Comparison of ENCODE assay signal across 1 cellular context in the genomic region with DNA sequence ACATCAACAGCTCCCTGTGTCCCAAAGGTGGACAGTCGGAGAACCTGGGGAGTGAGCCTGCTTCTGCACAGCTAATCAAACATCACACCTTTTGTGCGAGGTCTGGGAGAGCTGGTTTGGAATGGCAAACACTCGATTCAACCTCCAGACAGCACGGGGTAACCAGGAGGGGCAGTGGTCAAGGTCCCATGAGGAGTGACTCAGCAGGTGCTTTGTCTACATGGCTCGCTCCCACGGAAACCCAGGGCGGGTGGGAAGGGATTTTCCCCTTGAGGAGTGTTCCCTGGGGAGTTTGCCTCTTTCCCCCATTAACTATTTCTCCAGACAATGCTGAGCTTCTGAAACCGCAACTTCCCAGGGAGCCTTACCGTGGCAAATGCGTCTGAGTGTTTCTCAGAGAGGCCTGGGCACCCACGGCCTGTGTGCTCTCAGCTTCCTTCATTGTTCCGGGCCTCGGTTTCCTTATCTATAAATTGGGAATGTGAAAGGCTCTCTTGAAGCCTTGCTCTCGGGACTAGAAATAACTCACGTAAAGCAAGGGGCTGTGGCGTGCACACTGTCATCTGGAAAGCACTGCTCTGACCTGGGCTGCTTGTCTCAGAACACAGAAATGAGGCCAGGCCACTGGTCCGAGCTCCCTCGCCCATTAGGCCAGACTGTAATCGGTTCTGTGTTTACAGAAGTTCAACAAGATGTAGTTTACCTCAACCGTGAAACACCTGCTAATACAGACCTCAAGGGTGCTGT.
TF ChIP-seq lines count a peak whose summit lies in the region.

No MANE protein-coding gene starts in this region.

TF ChIP-seq in HepG2, 621 proteins besides CTCF, POLR2A, EP300 and RAD21 (continued from another document and continues in another):
- TF ChIP-seq, protein P1, sequence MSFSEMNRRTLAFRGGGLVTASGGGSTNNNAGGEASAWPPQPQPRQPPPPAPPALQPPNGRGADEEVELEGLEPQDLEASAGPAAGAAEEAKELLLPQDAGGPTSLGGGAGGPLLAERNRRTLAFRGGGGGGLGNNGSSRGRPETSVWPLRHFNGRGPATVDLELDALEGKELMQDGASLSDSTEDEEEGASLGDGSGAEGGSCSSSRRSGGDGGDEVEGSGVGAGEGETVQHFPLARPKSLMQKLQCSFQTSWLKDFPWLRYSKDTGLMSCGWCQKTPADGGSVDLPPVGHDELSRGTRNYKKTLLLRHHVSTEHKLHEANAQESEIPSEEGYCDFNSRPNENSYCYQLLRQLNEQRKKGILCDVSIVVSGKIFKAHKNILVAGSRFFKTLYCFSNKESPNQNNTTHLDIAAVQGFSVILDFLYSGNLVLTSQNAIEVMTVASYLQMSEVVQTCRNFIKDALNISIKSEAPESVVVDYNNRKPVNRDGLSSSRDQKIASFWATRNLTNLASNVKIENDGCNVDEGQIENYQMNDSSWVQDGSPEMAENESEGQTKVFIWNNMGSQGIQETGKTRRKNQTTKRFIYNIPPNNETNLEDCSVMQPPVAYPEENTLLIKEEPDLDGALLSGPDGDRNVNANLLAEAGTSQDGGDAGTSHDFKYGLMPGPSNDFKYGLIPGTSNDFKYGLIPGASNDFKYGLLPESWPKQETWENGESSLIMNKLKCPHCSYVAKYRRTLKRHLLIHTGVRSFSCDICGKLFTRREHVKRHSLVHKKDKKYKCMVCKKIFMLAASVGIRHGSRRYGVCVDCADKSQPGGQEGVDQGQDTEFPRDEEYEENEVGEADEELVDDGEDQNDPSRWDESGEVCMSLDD (CRISPR knock-in tag; IDR thresholded peaks at IDR 0.05; ENCODE audit: borderline replicate concordance): no peak
- TF ChIP-seq ZNF883 (CRISPR knock-in tag; IDR thresholded peaks at IDR 0.05; ENCODE audit: not compliant biosample characterization) (no peak), ZNF350 (CRISPR knock-in tag; IDR thresholded peaks at IDR 0.05; ENCODE audit: borderline replicate concordance, low read depth) (peak; percentile 66), ZSCAN22 (CRISPR knock-in tag; IDR thresholded peaks at IDR 0.05) (no peak), ZNF564 (CRISPR knock-in tag; IDR thresholded peaks at IDR 0.05) (no peak), AHR (CRISPR knock-in tag; IDR thresholded peaks at IDR 0.05) (no peak), ZNF556 (CRISPR knock-in tag; IDR thresholded peaks at IDR 0.05; ENCODE audit: borderline replicate concordance) (no peak; the same call in 1 of the 2 replicates), DBP (CRISPR knock-in tag; IDR thresholded peaks at IDR 0.05; ENCODE audit: not compliant biosample characterization) (no peak), ZNF580 (CRISPR knock-in tag; IDR thresholded peaks at IDR 0.05; ENCODE audit: borderline replicate concordance, low read depth) (peak; percentile 65; the same call in 1 of the 2 replicates), HCFC1 (IDR thresholded peaks at IDR 0.05; ENCODE audit: low read depth, low read length) (no peak), ZNF737 (CRISPR knock-in tag; IDR thresholded peaks at IDR 0.05; ENCODE audit: borderline replicate concordance) (no peak), HOXA5 (CRISPR knock-in tag; IDR thresholded peaks at IDR 0.05) (no peak), ZNF549 (CRISPR knock-in tag; IDR thresholded peaks at IDR 0.05) (no peak), SRSF9 (IDR thresholded peaks at IDR 0.05; ENCODE audit: borderline replicate concordance, insufficient read depth, low read depth, low read length, poor library complexity, severe bottlenecking) (no peak), ZNF292 (CRISPR knock-in tag; IDR thresholded peaks at IDR 0.05; ENCODE audit: borderline replicate concordance, low read depth) (peak; percentile 32; the same call in 1 of the 2 replicates), MYC (CRISPR knock-in tag; IDR thresholded peaks at IDR 0.05; ENCODE audit: borderline replicate concordance) (peak; percentile 52; the same call in 1 of the 2 replicates), LRRFIP1 (CRISPR knock-in tag; conservative IDR thresholded peaks at IDR 0.05) (no peak), NCOA5 (CRISPR knock-in tag; IDR thresholded peaks at IDR 0.05) (no peak), CEBPG (CRISPR knock-in tag; IDR thresholded peaks at IDR 0.05) (no peak), ZNF616 (CRISPR knock-in tag; IDR thresholded peaks at IDR 0.05; ENCODE audit: low read depth) (no peak), MAFF (IDR thresholded peaks at IDR 0.05; ENCODE audit: low read depth, low read length) (peak; percentile 47; the same call in 1 of the 2 replicates), NFE2 (CRISPR knock-in tag; IDR thresholded peaks at IDR 0.05) (peak; percentile 78), SIN3A (IDR thresholded peaks at IDR 0.05; ENCODE audit: borderline replicate concordance, low read depth, low read length) (no peak; the same call in 1 of the 2 replicates), ZNF431 (CRISPR knock-in tag; IDR thresholded peaks at IDR 0.05; ENCODE audit: borderline replicate concordance, low read depth) (0 out of 2 replicates have a peak, but pooled peaks have one; percentile 71), U2AF1 (optimal IDR thresholded peaks at IDR 0.05; ENCODE audit: low read depth, low read length) (no peak), ZNF747 (CRISPR knock-in tag; IDR thresholded peaks at IDR 0.05; ENCODE audit: borderline replicate concordance) (peak; percentile 54; the same call in 1 of the 2 replicates), ZNF24 (IDR thresholded peaks at IDR 0.05) (no peak), PCBP1 (IDR thresholded peaks at IDR 0.05; ENCODE audit: borderline replicate concordance, low read depth, low read length) (no peak), IRX3 (CRISPR knock-in tag; IDR thresholded peaks at IDR 0.05; ENCODE audit: borderline replicate concordance, low read depth) (0 out of 2 replicates have a peak, but pooled peaks have one; percentile 65), E2F1 (CRISPR knock-in tag; IDR thresholded peaks at IDR 0.05) (no peak), MTF1 (CRISPR knock-in tag; IDR thresholded peaks at IDR 0.05) (no peak), PHF8 (CRISPR knock-in tag; IDR thresholded peaks at IDR 0.05) (no peak), ZNF441 (CRISPR knock-in tag; IDR thresholded peaks at IDR 0.05; ENCODE audit: borderline replicate concordance) (peak; percentile 37; the same call in 1 of the 2 replicates), CREM (IDR thresholded peaks at IDR 0.05) (peak; percentile 66), CREM (CRISPR knock-in tag; IDR thresholded peaks at IDR 0.05) (no peak), MED1 (CRISPR knock-in tag; IDR thresholded peaks at IDR 0.05) (peak; percentile 69; the same call in 1 of the 2 replicates), BCL6 (CRISPR knock-in tag; IDR thresholded peaks at IDR 0.05) (peak; percentile 93), ZNF891 (CRISPR knock-in tag; IDR thresholded peaks at IDR 0.05) (no peak)
- TF ChIP-seq, protein P2, sequence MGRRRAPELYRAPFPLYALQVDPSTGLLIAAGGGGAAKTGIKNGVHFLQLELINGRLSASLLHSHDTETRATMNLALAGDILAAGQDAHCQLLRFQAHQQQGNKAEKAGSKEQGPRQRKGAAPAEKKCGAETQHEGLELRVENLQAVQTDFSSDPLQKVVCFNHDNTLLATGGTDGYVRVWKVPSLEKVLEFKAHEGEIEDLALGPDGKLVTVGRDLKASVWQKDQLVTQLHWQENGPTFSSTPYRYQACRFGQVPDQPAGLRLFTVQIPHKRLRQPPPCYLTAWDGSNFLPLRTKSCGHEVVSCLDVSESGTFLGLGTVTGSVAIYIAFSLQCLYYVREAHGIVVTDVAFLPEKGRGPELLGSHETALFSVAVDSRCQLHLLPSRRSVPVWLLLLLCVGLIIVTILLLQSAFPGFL (CRISPR knock-in tag; IDR thresholded peaks at IDR 0.05): no peak
- TF ChIP-seq, protein P3, sequence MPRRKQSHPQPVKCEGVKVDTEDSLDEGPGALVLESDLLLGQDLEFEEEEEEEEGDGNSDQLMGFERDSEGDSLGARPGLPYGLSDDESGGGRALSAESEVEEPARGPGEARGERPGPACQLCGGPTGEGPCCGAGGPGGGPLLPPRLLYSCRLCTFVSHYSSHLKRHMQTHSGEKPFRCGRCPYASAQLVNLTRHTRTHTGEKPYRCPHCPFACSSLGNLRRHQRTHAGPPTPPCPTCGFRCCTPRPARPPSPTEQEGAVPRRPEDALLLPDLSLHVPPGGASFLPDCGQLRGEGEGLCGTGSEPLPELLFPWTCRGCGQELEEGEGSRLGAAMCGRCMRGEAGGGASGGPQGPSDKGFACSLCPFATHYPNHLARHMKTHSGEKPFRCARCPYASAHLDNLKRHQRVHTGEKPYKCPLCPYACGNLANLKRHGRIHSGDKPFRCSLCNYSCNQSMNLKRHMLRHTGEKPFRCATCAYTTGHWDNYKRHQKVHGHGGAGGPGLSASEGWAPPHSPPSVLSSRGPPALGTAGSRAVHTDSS (CRISPR knock-in tag; conservative IDR thresholded peaks at IDR 0.05): no peak
- TF ChIP-seq, protein P4, sequence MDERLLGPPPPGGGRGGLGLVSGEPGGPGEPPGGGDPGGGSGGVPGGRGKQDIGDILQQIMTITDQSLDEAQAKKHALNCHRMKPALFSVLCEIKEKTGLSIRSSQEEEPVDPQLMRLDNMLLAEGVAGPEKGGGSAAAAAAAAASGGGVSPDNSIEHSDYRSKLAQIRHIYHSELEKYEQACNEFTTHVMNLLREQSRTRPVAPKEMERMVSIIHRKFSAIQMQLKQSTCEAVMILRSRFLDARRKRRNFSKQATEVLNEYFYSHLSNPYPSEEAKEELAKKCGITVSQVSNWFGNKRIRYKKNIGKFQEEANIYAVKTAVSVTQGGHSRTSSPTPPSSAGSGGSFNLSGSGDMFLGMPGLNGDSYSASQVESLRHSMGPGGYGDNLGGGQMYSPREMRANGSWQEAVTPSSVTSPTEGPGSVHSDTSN (CRISPR knock-in tag; IDR thresholded peaks at IDR 0.05): no peak
- TF ChIP-seq, protein P5, sequence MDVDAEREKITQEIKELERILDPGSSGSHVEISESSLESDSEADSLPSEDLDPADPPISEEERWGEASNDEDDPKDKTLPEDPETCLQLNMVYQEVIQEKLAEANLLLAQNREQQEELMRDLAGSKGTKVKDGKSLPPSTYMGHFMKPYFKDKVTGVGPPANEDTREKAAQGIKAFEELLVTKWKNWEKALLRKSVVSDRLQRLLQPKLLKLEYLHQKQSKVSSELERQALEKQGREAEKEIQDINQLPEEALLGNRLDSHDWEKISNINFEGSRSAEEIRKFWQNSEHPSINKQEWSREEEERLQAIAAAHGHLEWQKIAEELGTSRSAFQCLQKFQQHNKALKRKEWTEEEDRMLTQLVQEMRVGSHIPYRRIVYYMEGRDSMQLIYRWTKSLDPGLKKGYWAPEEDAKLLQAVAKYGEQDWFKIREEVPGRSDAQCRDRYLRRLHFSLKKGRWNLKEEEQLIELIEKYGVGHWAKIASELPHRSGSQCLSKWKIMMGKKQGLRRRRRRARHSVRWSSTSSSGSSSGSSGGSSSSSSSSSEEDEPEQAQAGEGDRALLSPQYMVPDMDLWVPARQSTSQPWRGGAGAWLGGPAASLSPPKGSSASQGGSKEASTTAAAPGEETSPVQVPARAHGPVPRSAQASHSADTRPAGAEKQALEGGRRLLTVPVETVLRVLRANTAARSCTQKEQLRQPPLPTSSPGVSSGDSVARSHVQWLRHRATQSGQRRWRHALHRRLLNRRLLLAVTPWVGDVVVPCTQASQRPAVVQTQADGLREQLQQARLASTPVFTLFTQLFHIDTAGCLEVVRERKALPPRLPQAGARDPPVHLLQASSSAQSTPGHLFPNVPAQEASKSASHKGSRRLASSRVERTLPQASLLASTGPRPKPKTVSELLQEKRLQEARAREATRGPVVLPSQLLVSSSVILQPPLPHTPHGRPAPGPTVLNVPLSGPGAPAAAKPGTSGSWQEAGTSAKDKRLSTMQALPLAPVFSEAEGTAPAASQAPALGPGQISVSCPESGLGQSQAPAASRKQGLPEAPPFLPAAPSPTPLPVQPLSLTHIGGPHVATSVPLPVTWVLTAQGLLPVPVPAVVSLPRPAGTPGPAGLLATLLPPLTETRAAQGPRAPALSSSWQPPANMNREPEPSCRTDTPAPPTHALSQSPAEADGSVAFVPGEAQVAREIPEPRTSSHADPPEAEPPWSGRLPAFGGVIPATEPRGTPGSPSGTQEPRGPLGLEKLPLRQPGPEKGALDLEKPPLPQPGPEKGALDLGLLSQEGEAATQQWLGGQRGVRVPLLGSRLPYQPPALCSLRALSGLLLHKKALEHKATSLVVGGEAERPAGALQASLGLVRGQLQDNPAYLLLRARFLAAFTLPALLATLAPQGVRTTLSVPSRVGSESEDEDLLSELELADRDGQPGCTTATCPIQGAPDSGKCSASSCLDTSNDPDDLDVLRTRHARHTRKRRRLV (CRISPR knock-in tag; IDR thresholded peaks at IDR 0.05): no peak
- TF ChIP-seq, protein P6, sequence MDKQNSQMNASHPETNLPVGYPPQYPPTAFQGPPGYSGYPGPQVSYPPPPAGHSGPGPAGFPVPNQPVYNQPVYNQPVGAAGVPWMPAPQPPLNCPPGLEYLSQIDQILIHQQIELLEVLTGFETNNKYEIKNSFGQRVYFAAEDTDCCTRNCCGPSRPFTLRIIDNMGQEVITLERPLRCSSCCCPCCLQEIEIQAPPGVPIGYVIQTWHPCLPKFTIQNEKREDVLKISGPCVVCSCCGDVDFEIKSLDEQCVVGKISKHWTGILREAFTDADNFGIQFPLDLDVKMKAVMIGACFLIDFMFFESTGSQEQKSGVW (CRISPR knock-in tag; IDR thresholded peaks at IDR 0.05; ENCODE audit: borderline replicate concordance): no peak
